ENCODE assay signal across 8 cellular contexts in the genomic region with DNA sequence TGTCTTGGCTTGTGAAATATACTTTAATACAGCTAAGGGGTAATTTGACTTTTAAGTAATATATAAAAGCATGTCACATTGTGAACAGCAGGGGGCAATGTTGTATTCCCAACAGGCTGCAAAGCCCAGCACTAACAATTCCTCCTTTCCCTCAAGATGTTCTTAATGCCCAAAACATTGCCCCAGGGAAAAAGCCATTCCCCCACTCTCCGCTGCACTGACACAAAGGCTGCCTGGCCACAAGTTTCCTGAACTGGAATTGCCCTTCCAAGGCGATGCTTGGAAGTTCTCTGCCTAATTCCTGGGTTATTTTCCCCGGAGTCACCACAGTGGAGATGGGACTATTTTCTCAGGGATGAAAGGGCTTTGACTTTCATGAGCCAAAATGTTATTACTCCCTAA. TPM values are rescaled to one million over a fixed set of nuclear protein-coding genes. Genes with fewer than 3 reads are reported as not detected.
DNase-seq lines count a peak whose midpoint lies in the region; ATAC-seq and TF ChIP-seq lines count a peak whose summit lies in the region.

No MANE protein-coding gene starts in this region.

- peaks cover 17% of the 10 kb centered on the region for H3K4me1 Mint-ChIP-seq in chondrocyte (ENCODE audit: low read depth)

- H3K27ac Mint-ChIP-seq in chondrocyte (ENCODE audit: unreplicated experiment): no peak overlapping the region

- H3K27ac ChIP-seq in RWPE2 (ENCODE audit: poor library complexity, severe bottlenecking): no peak overlapping the region
- peak overlapping the region; percentile 47 to 49 for H3K27ac ChIP-seq in tibial artery

- H3K4me3 ChIP-seq in LNCaP clone FGC (ENCODE audit: low read depth, low read length) (no peak overlapping the region), RWPE2 (ENCODE audit: severe bottlenecking) (no peak overlapping the region), tibial artery (no peak overlapping the region)

- H3K36me3 Mint-ChIP-seq in chondrocyte (ENCODE audit: low read depth): peaks cover 15% of the 10 kb centered on the region

- ATAC-seq in RWPE2 (ENCODE audit: low read depth): peak; percentile 61
- ATAC-seq in GM19463 (IDR thresholded peaks at IDR 0.05; ENCODE audit: unreplicated experiment): no peak

- H3K36me3 ChIP-seq in RWPE2 (ENCODE audit: low read depth) (peaks cover 27% of the 10 kb centered on the region), tibial artery (peaks cover 0 to 12% (median 12%) of the 10 kb centered on the region in 3 donors)

- H3K4me1 ChIP-seq in RWPE2 (ENCODE audit: insufficient read depth, poor library complexity, severe bottlenecking) (peaks cover 4% of the 10 kb centered on the region), tibial artery (peaks cover 0 to 26% (median 12%) of the 10 kb centered on the region in 4 donors)

- H3K27me3 Mint-ChIP-seq in chondrocyte (ENCODE audit: low read depth): no peaks in the 10 kb centered on the region

- H3K9me3 Mint-ChIP-seq in chondrocyte (ENCODE audit: low read depth): no peaks in the 10 kb centered on the region

- intact Hi-C loops in tibial artery (cut with DNase I; ENCODE audit: low total_unique reads): loop anchor here (2.0 to 10.0 kb wide), 2 partner anchors 285 to 373 kb away; a partner anchor contains a TSS

- TF ChIP-seq CTCF in LNCaP clone FGC (IDR thresholded peaks at IDR 0.05; ENCODE audit: control insufficient read depth, extremely low read depth, insufficient read depth) (peak; percentile 76), RWPE2 (IDR thresholded peaks at IDR 0.05; ENCODE audit: poor library complexity, severe bottlenecking) (peak; percentile 86), chondrocyte (IDR thresholded peaks at IDR 0.05) (peak; percentile 96), tibial artery (IDR thresholded peaks at IDR 0.05) (peak; percentile 79 to 91)

- no peaks in the 10 kb centered on the region for H3K27me3 ChIP-seq in RWPE2 (ENCODE audit: insufficient read depth, poor library complexity, severe bottlenecking)
- no peaks in the 10 kb centered on the region for H3K27me3 ChIP-seq in tibial artery

- DNase-seq in activated T-cell treated with anti-CD3 and anti-CD28 coated beads for 4 hours: peak; percentile 29
- no peak for DNase-seq in activated T-cell treated with anti-CD3 and anti-CD28 coated beads, Interleukin-2, amount 50 U/mL, for 48 hours
- peak; percentile 61 for DNase-seq in LNCaP clone FGC (ENCODE audit: low read depth)
- no peak for DNase-seq in RWPE2 (ENCODE audit: low spot score)
- no peak for DNase-seq in chondrocyte (ENCODE audit: low spot score)
- DNase-seq in kidney tubule cell (ENCODE audit: low spot score): peak; percentile 76
- DNase-seq in tibial artery: peak; percentile 60 to 72

- no peak overlapping the region for H3K4me3 Mint-ChIP-seq in chondrocyte (ENCODE audit: unreplicated experiment)

- H3K9me3 ChIP-seq in RWPE2 (ENCODE audit: severe bottlenecking): no peaks in the 10 kb centered on the region
- no peaks in the 10 kb centered on the region for H3K9me3 ChIP-seq in tibial artery

RNA-seq across cellular contexts. Expression of a gene that starts 27.2 kb away (rescaled TPM):
- 17.9 to 23.1 TPM (median 19.4 TPM) in 3 replicates for total RNA-seq in chondrocyte

RNA-seq across cellular contexts. Expression of a gene that starts 29.3 kb away (rescaled TPM):
- 37.2 to 41.1 TPM (median 40.6 TPM) in 3 replicates for total RNA-seq in chondrocyte

Comparison
In these comparisons a context has a peak if more than half of its experiments do, and no peak if none do; other contexts are left out.
1. DNase-seq: peak in activated T-cell treated with anti-CD3 and anti-CD28 coated beads for 4 hours (single experiment), LNCaP clone FGC (single experiment), kidney tubule cell (single experiment) and tibial artery (2 of 2); none in activated T-cell treated with anti-CD3 and anti-CD28 coated beads, Interleukin-2, amount 50 U/mL, for 48 hours (0 of 2), RWPE2 (single experiment) and chondrocyte (single experiment).
2. Peak in every context shown above with its lines, with median percentiles within 50 percentile points of each other: CTCF ChIP-seq.